ENCODE assay signal across 9 cellular contexts in genomic region chr3:16319307-16319706, GRCh38. TPM values are rescaled to one million over a fixed set of nuclear protein-coding genes. Genes with fewer than 3 reads are reported as not detected.
A peak's percentile ranks its signal among the peaks of the same experiment; 100 is the strongest.
DNase-seq lines count a peak whose midpoint lies in the region; FAIRE-seq and TF ChIP-seq lines count a peak whose summit lies in the region.
"Had no signal": no experiment of that assay in that cellular context is flagged by ENCODE, and none has a peak within 500 bp of the region (broad histone marks: within the 10 kb centered on the region; RNA-seq: fewer than 3 reads in every experiment).

No MANE protein-coding gene starts in this region.

- FAIRE-seq in small intestine (lab: Jason Lieb, UNC): no peak
- FAIRE-seq: TTC549 had no signal

- DNase-seq in HEK293T (ENCODE audit: extremely low spot score) (peak; percentile 58), T-helper 22 cell (ENCODE audit: low read depth) (peak; percentile 60), small intestine (peak; percentile 43), NCI-H1436 treated with DMSO at 0.1 percent for 48 hours (lab: John Stamatoyannopoulos, UW) (no peak), SW480 (ENCODE audit: low spot score) (no peak), NCI-H446 treated with DMSO at 0.1 percent for 48 hours (lab: John Stamatoyannopoulos, UW) (no peak), HPDE6-E6E7 (ENCODE audit: extremely low spot score) (no peak)

- H3K9me3 Mint-ChIP-seq in brain: no peaks in the 10 kb centered on the region

- peaks cover 5% of the 10 kb centered on the region for H3K4me1 Mint-ChIP-seq in brain

- H3K4me3 ChIP-seq in small intestine (ENCODE audit: low read depth in 1 of 2, low read length in 2 of 2): no peak overlapping the region

- no peaks in the 10 kb centered on the region for H3K9me3 ChIP-seq in small intestine (ENCODE audit: control insufficient read depth, low read depth)

- 62 to 81% (median 64%) methylated on average over 4 of the region's 4 CpGs for whole genome bisulfite sequencing in small intestine, 3 donors

- H3K27me3 ChIP-seq in small intestine (ENCODE audit: control insufficient read depth in 2 of 2, insufficient read depth in 2 of 2, low read length in 2 of 2): no peaks in the 10 kb centered on the region

- peak overlapping the region in 1 of 2 donors; percentile 8 for H3K27ac ChIP-seq in small intestine (ENCODE audit: low read depth in 1 of 2, low read length in 1 of 2)

- peak overlapping the region in 3 of 5 experiments; percentile 8 to 82 (median 55) for H3K27ac Mint-ChIP-seq in brain

- no peaks in the 10 kb centered on the region for H3K4me1 ChIP-seq in small intestine (ENCODE audit: control insufficient read depth in 2 of 2, insufficient read depth in 1 of 2, low read depth in 1 of 2, low read length in 1 of 2)

- no peak overlapping the region for H3K4me3 Mint-ChIP-seq in brain

- H3K36me3 Mint-ChIP-seq in brain: peaks cover 23% of the 10 kb centered on the region

- H3K36me3 ChIP-seq in small intestine (ENCODE audit: control insufficient read depth in 2 of 2, insufficient read depth in 2 of 2, low read length in 2 of 2): peaks cover 11 to 22% of the 10 kb centered on the region in 2 donors

- CTCF ChIA-PET in HEK293T (lab: Yijun Ruan, JAX): interaction anchor here (0.8 to 1.3 kb wide), 2 partner anchors 15 to 29 kb away, joined by 4 to 5 read pairs; no protein-coding TSS in a partner anchor

- POLR2A ChIA-PET in HEK293T (lab: Yijun Ruan, JAX): no interaction called here

- peak in 1 of 2 experiments; percentile 33 for TF ChIP-seq CTCF in brain (conservative IDR thresholded peaks at IDR 0.05)

- no peaks in the 10 kb centered on the region for H3K27me3 Mint-ChIP-seq in brain

TF ChIP-seq in HEK293T, 16 proteins besides CTCF, POLR2A, EP300 and RAD21:
- TF ChIP-seq TARDBP (IDR thresholded peaks at IDR 0.05) (no peak), FOXK2 (IDR thresholded peaks at IDR 0.05) (no peak), SUZ12 (IDR thresholded peaks at IDR 0.05) (no peak), CTBP1 (IDR thresholded peaks at IDR 0.05; ENCODE audit: borderline replicate concordance) (no peak), L3MBTL2 (conservative IDR thresholded peaks at IDR 0.05) (peak; percentile 25; the same call in 1 of the 2 replicates), NFRKB (IDR thresholded peaks at IDR 0.05) (no peak)

RNA-seq across cellular contexts. Expression of gene OXNAD1, which starts 54.3 kb away (rescaled TPM):
- polyA plus RNA-seq in brain (ENCODE audit: insufficient read depth, low read depth, low replicate concordance) (3.7 TPM), small intestine (10 to 100 TPM; 15.3 to 28.4 (median 16.5) TPM)

RNA-seq across cellular contexts. Expression of gene DPH3, which starts 54.6 kb away (rescaled TPM):
- polyA plus RNA-seq in brain (ENCODE audit: insufficient read depth, low read depth, low replicate concordance): 5.8 TPM
- 10 to 100 TPM; 16.6 to 38.0 (median 35.7) TPM for polyA plus RNA-seq in small intestine

Comparison
In these comparisons a context has a peak if more than half of its experiments do, and no peak if none do; other contexts are left out.
1. DNase-seq: peak in HEK293T (single experiment), T-helper 22 cell (single experiment) and small intestine (single experiment); none in NCI-H1436 treated with DMSO at 0.1 percent for 48 hours (single experiment), SW480 (single experiment), NCI-H446 treated with DMSO at 0.1 percent for 48 hours (single experiment) and HPDE6-E6E7 (single experiment).